Comparison of ENCODE assay signal across 12 cellular contexts in genomic region chr11:65854871-65855837, GRCh38. TPM values are rescaled to one million over a fixed set of nuclear protein-coding genes. Genes with fewer than 3 reads are reported as not detected.
DNase-seq lines count a peak whose midpoint lies in the region; ATAC-seq and TF ChIP-seq lines count a peak whose summit lies in the region.
"Had no signal": no experiment of that assay in that cellular context is flagged by ENCODE, and none has a peak within 500 bp of the region (broad histone marks: within the 10 kb centered on the region; RNA-seq: fewer than 3 reads in every experiment).

No MANE protein-coding gene starts in this region.

- peaks cover 7% of the 10 kb centered on the region for H3K9me3 Mint-ChIP-seq in T-helper 1 cell treated with Interleukin-12 subunit alpha and Interleukin-12 subunit beta and Interleukin-4 antibody, amounts not matched to agents 30 μg/mL and 1 μg/mL, for 36 hours
- no peaks in the 10 kb centered on the region for H3K9me3 Mint-ChIP-seq in endothelial cell (ENCODE audit: unreplicated experiment)

- peak overlapping the region; percentile 36 for H3K27ac Mint-ChIP-seq in T-helper 1 cell treated with Interleukin-12 subunit alpha and Interleukin-12 subunit beta and Interleukin-4 antibody, amounts not matched to agents 30 μg/mL and 1 μg/mL, for 36 hours
- H3K27ac Mint-ChIP-seq in endothelial cell (ENCODE audit: unreplicated experiment): peak overlapping the region; percentile 72

- H3K4me3 ChIP-seq in rectal smooth muscle tissue (ENCODE audit: low read length): peak overlapping the region; percentile 96

- H3K36me3 Mint-ChIP-seq in T-helper 1 cell treated with Interleukin-12 subunit alpha and Interleukin-12 subunit beta and Interleukin-4 antibody, amounts not matched to agents 30 μg/mL and 1 μg/mL, for 36 hours (ENCODE audit: low read depth): peaks cover 46% of the 10 kb centered on the region
- peaks cover 47% of the 10 kb centered on the region for H3K36me3 Mint-ChIP-seq in endothelial cell (ENCODE audit: low read depth, unreplicated experiment)

- POLR2A ChIA-PET in RWPE1 (lab: Yijun Ruan, JAX; ENCODE audit: low non-redundant PET): no interaction called here

- no peak for ATAC-seq in HG02884 (IDR thresholded peaks at IDR 0.05; ENCODE audit: unreplicated experiment)
- ATAC-seq: left cardiac atrium had no signal

- no peak overlapping the region for H3K9ac ChIP-seq in rectal smooth muscle tissue (ENCODE audit: low read length)

- peaks cover 17% of the 10 kb centered on the region for H3K4me1 ChIP-seq in rectal smooth muscle tissue (ENCODE audit: control insufficient read depth, insufficient read depth, low read length)

- peak overlapping the region; percentile 94 for H3K4me3 Mint-ChIP-seq in T-helper 1 cell treated with Interleukin-12 subunit alpha and Interleukin-12 subunit beta and Interleukin-4 antibody, amounts not matched to agents 30 μg/mL and 1 μg/mL, for 36 hours
- peak overlapping the region; percentile 97 for H3K4me3 Mint-ChIP-seq in endothelial cell (ENCODE audit: unreplicated experiment)

- H3K27me3 ChIP-seq in rectal smooth muscle tissue (ENCODE audit: control insufficient read depth, insufficient read depth, low read length): no peaks in the 10 kb centered on the region
- H3K27me3 ChIP-seq: esophagus squamous epithelium, SJSA1 had no signal

- H3K36me3 ChIP-seq in rectal smooth muscle tissue (ENCODE audit: control insufficient read depth, insufficient read depth, low read length): peaks cover 37% of the 10 kb centered on the region

- CTCF ChIA-PET in RWPE1 (lab: Yijun Ruan, JAX): no interaction called here

- H3K4me1 Mint-ChIP-seq in T-helper 1 cell treated with Interleukin-12 subunit alpha and Interleukin-12 subunit beta and Interleukin-4 antibody, amounts not matched to agents 30 μg/mL and 1 μg/mL, for 36 hours (ENCODE audit: low read depth): peaks cover 43% of the 10 kb centered on the region
- peaks cover 44% of the 10 kb centered on the region for H3K4me1 Mint-ChIP-seq in endothelial cell (ENCODE audit: unreplicated experiment)

- H3K27me3 Mint-ChIP-seq in T-helper 1 cell treated with Interleukin-12 subunit alpha and Interleukin-12 subunit beta and Interleukin-4 antibody, amounts not matched to agents 30 μg/mL and 1 μg/mL, for 36 hours (ENCODE audit: low read depth): no peaks in the 10 kb centered on the region
- peaks cover 48% of the 10 kb centered on the region for H3K27me3 Mint-ChIP-seq in endothelial cell (ENCODE audit: unreplicated experiment)

- DNase-seq in T-helper 1 cell (no peak), RWPE1 (ENCODE audit: low spot score) (no peak), endothelial cell (ENCODE audit: low spot score) (no peak), AG08396 (ENCODE audit: low spot score) (no peak), NCI-H146 treated with DMSO at 0.1 percent for 48 hours (lab: John Stamatoyannopoulos, UW; ENCODE audit: unreplicated experiment) (no peak)
- DNase-seq: esophagus squamous epithelium, left cardiac atrium, NCI-H1694 had no signal

- TF ChIP-seq CTCF in RWPE1 (conservative IDR thresholded peaks at IDR 0.05; ENCODE audit: low read depth) (no peak), endothelial cell (IDR thresholded peaks at IDR 0.05; ENCODE audit: unreplicated experiment) (no peak)

- H3K27ac ChIP-seq in RWPE1: peak overlapping the region; percentile 12; the same call in 1 of the 2 replicates
- no peak overlapping the region for H3K27ac ChIP-seq in rectal smooth muscle tissue (ENCODE audit: low read depth, low read length)
- H3K27ac ChIP-seq: SJSA1 had no signal

RNA-seq across cellular contexts. Expression of gene CFL1, which starts 2.8 kb away (rescaled TPM):
- 1,740 TPM for total RNA-seq in endothelial cell (ENCODE audit: unreplicated experiment)

RNA-seq across cellular contexts. Expression of gene MUS81, which starts 5.1 kb away (rescaled TPM):
- 73.8 TPM for total RNA-seq in endothelial cell (ENCODE audit: unreplicated experiment)

RNA-seq across cellular contexts. Expression of gene EFEMP2, which starts 17.4 kb away (rescaled TPM):
- total RNA-seq in endothelial cell (ENCODE audit: unreplicated experiment): 248 TPM

RNA-seq across cellular contexts. Expression of gene SNX32, which starts 21.4 kb away (rescaled TPM):
- total RNA-seq in endothelial cell (ENCODE audit: unreplicated experiment): 1.2 TPM
- total RNA-seq: left cardiac atrium had no signal

RNA-seq across cellular contexts. Expression of gene CTSW, which starts 24.5 kb away (rescaled TPM):
- not detected for total RNA-seq in endothelial cell (ENCODE audit: unreplicated experiment)
